Comparison of ENCODE assay signal across 1 cellular context in the genomic region with DNA sequence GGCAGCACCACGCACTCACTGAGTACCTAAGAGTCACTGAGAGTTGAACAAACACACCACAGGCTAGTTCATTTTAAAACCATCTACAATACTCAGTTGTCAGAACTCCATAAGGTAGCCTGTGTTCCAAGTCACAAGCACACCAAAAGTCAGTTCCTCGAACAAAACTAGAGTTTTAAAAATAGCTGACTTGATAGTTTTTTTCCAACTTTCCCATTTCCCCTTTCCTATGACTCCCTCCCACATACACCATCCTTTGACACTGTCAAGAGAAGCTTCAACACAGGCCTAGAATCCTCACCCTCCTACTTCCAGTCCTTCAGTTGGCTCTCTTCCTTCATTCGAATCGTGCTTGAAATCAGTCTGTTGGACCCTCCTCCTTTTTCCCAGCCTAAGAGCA.
TF ChIP-seq lines count a peak whose summit lies in the region.

No MANE protein-coding gene starts in this region.

TF ChIP-seq in K562, 482 proteins besides CTCF, POLR2A, EP300 and RAD21 (continued from another document):
- TF ChIP-seq ZNF316 (IDR thresholded peaks at IDR 0.05) (peak; percentile 89), MAFG (tag; conservative IDR thresholded peaks at IDR 0.05) (peak; percentile 80), MAFK (IDR thresholded peaks at IDR 0.05; ENCODE audit: low read length) (peak; percentile 63), ZC3H11A (IDR thresholded peaks at IDR 0.05; ENCODE audit: low read depth, low read length) (no peak), ZNF224 (CRISPR knock-in tag; IDR thresholded peaks at IDR 0.05) (no peak), MAFF (IDR thresholded peaks at IDR 0.05; ENCODE audit: low read length) (peak; percentile 63)
